Comparison of ENCODE assay signal across 8 cellular contexts in the genomic region with DNA sequence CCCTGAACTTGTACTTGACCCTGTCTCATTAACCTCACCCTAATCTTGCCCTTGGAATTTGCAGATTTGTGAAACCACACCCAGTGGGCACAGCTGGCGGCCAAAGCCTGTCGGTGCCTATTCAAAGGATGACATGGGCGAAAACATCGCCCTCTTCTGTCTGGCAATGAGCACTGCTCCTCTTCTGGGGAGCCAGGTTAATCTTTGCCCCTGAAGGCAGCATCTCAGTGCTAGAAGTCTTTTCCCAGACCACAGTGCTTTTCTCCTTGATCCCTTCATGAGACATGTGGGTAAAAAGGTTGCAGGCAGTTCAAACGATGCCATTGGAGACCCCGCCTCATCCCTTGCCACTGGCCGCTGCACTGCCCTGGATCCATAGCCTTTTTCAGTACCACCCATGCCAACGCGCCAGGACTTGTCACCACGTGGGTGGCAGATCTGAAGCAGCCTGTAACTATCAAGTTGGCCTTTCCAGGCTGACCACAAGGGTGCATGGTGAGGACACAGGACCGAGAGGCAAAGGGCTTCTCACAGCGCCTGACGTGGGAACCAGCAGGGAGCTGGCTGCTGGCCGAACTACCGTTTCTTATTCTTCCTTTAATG. TPM values are rescaled to one million over a fixed set of nuclear protein-coding genes. Genes with fewer than 3 reads are reported as not detected.
A peak's percentile ranks its signal among the peaks of the same experiment; 100 is the strongest.
DNase-seq lines count a peak whose midpoint lies in the region; ATAC-seq and TF ChIP-seq lines count a peak whose summit lies in the region.

No MANE protein-coding gene starts in this region.

- BruUV-seq in PC-9 (replicated peaks; lab: Mats Ljungman, UMichigan) = no TSS peak

- DNase-seq in activated gamma-delta T cell treated with Interleukin-2 at 50 U/mL for 16 hours = peak; percentile 52
- no peak for DNase-seq in activated gamma-delta T cell (lab: John Stamatoyannopoulos, UW)
- DNase-seq in PC-9 = peak; percentile 75 to 79
- DNase-seq in activated T-helper 1 cell treated with Interleukin-2 at 50 U/mL for 16 hours (ENCODE audit: low read depth) = peak; percentile 22
- DNase-seq in fibroblast of mammary gland (ENCODE audit: low read depth) = peak; percentile 66

- no peak overlapping the region for H2AFZ ChIP-seq in PC-9
- no peak overlapping the region for H2AFZ ChIP-seq in neural cell (ENCODE audit: low read depth, low read length)

- H3K79me2 ChIP-seq in PC-9 (ENCODE audit: low read depth) (no peaks in the 10 kb centered on the region), neural cell (replicated peaks; ENCODE audit: insufficient read depth, low read length) (no peaks in the 10 kb centered on the region)

- H3K9me2 ChIP-seq in PC-9 (ENCODE audit: insufficient read depth) (no peaks in the 10 kb centered on the region), neural cell (ENCODE audit: insufficient read depth, low read length) (no peaks in the 10 kb centered on the region)

- peak; percentile 21 for TF ChIP-seq RAD21 in neural cell (conservative IDR thresholded peaks at IDR 0.05)

- H3F3A ChIP-seq in PC-9 (ENCODE audit: insufficient read depth, low read depth) (peaks cover 48% of the 10 kb centered on the region), neural cell (ENCODE audit: insufficient read depth, low read length, poor library complexity, severe bottlenecking) (no peaks in the 10 kb centered on the region)

- H3K4me3 ChIP-seq in PC-9 (0 out of 2 replicates have a peak overlapping the region, but pooled peaks have one; percentile 24), fibroblast of mammary gland (ENCODE audit: control insufficient read depth, low read depth, low read length) (no peak overlapping the region), neural cell (ENCODE audit: low read length) (no peak overlapping the region), thymus (ENCODE audit: low read length) (no peak overlapping the region)

- H3K4me1 ChIP-seq in PC-9 (replicated peaks; ENCODE audit: insufficient read depth) (peaks cover 48% of the 10 kb centered on the region), thymus (ENCODE audit: control insufficient read depth, insufficient read depth, low read length) (peaks cover 4% of the 10 kb centered on the region)

- H4K20me1 ChIP-seq in PC-9 (ENCODE audit: insufficient read depth) (no peaks in the 10 kb centered on the region), neural cell (ENCODE audit: insufficient read depth) (no peaks in the 10 kb centered on the region)

- H3K27ac ChIP-seq in PC-9 (0 out of 2 replicates have a peak overlapping the region, but pooled peaks have one; percentile 33), neural cell (ENCODE audit: low read length) (no peak overlapping the region), thymus (ENCODE audit: low read depth) (peak overlapping the region; percentile 20)

- TF ChIP-seq CTCF in PC-9 (conservative IDR thresholded peaks at IDR 0.05) (peak; percentile 84), fibroblast of mammary gland (conservative IDR thresholded peaks at IDR 0.05; ENCODE audit: control insufficient read depth, insufficient read depth, low read depth, low read length) (peak; percentile 92), neural cell (IDR thresholded peaks at IDR 0.05; ENCODE audit: poor library complexity, severe bottlenecking) (peak; percentile 62)

- no peak overlapping the region for H3K9ac ChIP-seq in neural cell (ENCODE audit: low read length)

- WGBS in thymus = 16% methylated on average over 15 of the region's 15 CpGs

- intact Hi-C loops in PC-9 (cut with micrococcal nuclease; ENCODE audit: unreplicated experiment) = loop anchor here (1.0 kb wide), 3 partner anchors 11 to 83 kb away; no protein-coding TSS in a partner anchor

- ATAC-seq in HG03439 (IDR thresholded peaks at IDR 0.05; ENCODE audit: unreplicated experiment) = peak; percentile 51

- CTCF ChIA-PET in PC-9 (lab: Charles Lee) = interaction anchor here (0.5 to 1.5 kb wide), 10 partner anchors 13 to 209 kb away, joined by 3 to 7 read pairs (median 4); no protein-coding TSS in a partner anchor

- POLR2A ChIA-PET in PC-9 (lab: Charles Lee; ENCODE audit: unreplicated experiment) = no interaction called here

- H3K36me3 ChIP-seq in PC-9 (ENCODE audit: low read depth) = no peaks in the 10 kb centered on the region
- H3K36me3 ChIP-seq in neural cell (ENCODE audit: insufficient read depth, low read length) = no peaks in the 10 kb centered on the region
- no peaks in the 10 kb centered on the region for H3K36me3 ChIP-seq in thymus (ENCODE audit: control insufficient read depth, insufficient read depth)

- TF ChIP-seq EP300 in neural cell (conservative IDR thresholded peaks at IDR 0.05; ENCODE audit: poor library complexity, severe bottlenecking) = no peak

- H3K4me2 ChIP-seq in PC-9 = peak overlapping the region; percentile 72
- H3K4me2 ChIP-seq in neural cell (ENCODE audit: low read length) = no peak overlapping the region

- H3K27me3 ChIP-seq in PC-9 (ENCODE audit: insufficient read depth, low read depth) = no peaks in the 10 kb centered on the region
- H3K27me3 ChIP-seq in neural cell (ENCODE audit: insufficient read depth, low read depth, low read length) = no peaks in the 10 kb centered on the region
- no peaks in the 10 kb centered on the region for H3K27me3 ChIP-seq in thymus (ENCODE audit: control insufficient read depth, insufficient read depth)

- no peaks in the 10 kb centered on the region for H3K9me3 ChIP-seq in PC-9 (ENCODE audit: insufficient read depth, low read depth)
- H3K9me3 ChIP-seq in neural cell (ENCODE audit: low read length) = no peaks in the 10 kb centered on the region
- no peaks in the 10 kb centered on the region for H3K9me3 ChIP-seq in thymus (ENCODE audit: control insufficient read depth)

TF ChIP-seq in neural cell, 6 proteins besides CTCF, POLR2A, EP300 and RAD21:
- TF ChIP-seq EZH2 (IDR thresholded peaks at IDR 0.05; ENCODE audit: borderline replicate concordance, insufficient read depth, low read length, poor library complexity, severe bottlenecking) (no peak), SMC3 (conservative IDR thresholded peaks at IDR 0.05; ENCODE audit: poor library complexity) (no peak), POLR2AphosphoS5 (IDR thresholded peaks at IDR 0.05) (no peak), MXI1 (conservative IDR thresholded peaks at IDR 0.05; ENCODE audit: poor library complexity, severe bottlenecking) (no peak)
- TF ChIP-seq, protein P1, sequence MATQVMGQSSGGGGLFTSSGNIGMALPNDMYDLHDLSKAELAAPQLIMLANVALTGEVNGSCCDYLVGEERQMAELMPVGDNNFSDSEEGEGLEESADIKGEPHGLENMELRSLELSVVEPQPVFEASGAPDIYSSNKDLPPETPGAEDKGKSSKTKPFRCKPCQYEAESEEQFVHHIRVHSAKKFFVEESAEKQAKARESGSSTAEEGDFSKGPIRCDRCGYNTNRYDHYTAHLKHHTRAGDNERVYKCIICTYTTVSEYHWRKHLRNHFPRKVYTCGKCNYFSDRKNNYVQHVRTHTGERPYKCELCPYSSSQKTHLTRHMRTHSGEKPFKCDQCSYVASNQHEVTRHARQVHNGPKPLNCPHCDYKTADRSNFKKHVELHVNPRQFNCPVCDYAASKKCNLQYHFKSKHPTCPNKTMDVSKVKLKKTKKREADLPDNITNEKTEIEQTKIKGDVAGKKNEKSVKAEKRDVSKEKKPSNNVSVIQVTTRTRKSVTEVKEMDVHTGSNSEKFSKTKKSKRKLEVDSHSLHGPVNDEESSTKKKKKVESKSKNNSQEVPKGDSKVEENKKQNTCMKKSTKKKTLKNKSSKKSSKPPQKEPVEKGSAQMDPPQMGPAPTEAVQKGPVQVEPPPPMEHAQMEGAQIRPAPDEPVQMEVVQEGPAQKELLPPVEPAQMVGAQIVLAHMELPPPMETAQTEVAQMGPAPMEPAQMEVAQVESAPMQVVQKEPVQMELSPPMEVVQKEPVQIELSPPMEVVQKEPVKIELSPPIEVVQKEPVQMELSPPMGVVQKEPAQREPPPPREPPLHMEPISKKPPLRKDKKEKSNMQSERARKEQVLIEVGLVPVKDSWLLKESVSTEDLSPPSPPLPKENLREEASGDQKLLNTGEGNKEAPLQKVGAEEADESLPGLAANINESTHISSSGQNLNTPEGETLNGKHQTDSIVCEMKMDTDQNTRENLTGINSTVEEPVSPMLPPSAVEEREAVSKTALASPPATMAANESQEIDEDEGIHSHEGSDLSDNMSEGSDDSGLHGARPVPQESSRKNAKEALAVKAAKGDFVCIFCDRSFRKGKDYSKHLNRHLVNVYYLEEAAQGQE (IDR thresholded peaks at IDR 0.05; ENCODE audit: borderline replicate concordance) = no peak

RNA-seq across cellular contexts. Expression of a gene that starts 6.5 kb away (rescaled TPM):
- not detected in 2 replicates for total RNA-seq in PC-9 (2021)
- polyA plus RNA-seq in neural cell (not detected in 2 replicates), thymus (12.9 TPM)
- not detected in 2 replicates for polyA minus RNA-seq in neural cell

RNA-seq across cellular contexts. Expression of a gene that starts 20.3 kb away (rescaled TPM):
- 6.5 and 6.7 TPM in 2 replicates for total RNA-seq in PC-9 (2021)
- polyA plus RNA-seq in neural cell (34.0 and 38.9 TPM in 2 replicates), thymus (7.6 TPM)
- 36.5 and 40.6 TPM in 2 replicates for polyA minus RNA-seq in neural cell

Comparison
In these comparisons a context has a peak if more than half of its experiments do, and no peak if none do; other contexts are left out.
1. RNA of a gene that starts 6.5 kb away (polyA plus RNA-seq): 12.9 TPM in thymus (single experiment); not detected in neural cell; every median in the first group is over 10 times any median in the second.
2. Peak in every context shown above with its lines, with median percentiles within 50 percentile points of each other: CTCF ChIP-seq.